20 cellular contexts compared by ENCODE assay signal in genomic region chr13:44224433-44225149, GRCh38.
DNase-seq lines count a peak whose midpoint lies in the region; ATAC-seq, FAIRE-seq and TF ChIP-seq lines count a peak whose summit lies in the region.
"Had no signal": no experiment of that assay in that cellular context is flagged by ENCODE, and none has a peak within 500 bp of the region (broad histone marks: within the 10 kb centered on the region; RNA-seq: fewer than 3 reads in every experiment).

No MANE protein-coding gene starts in this region.

- H3K4me1 ChIP-seq in esophagus (ENCODE audit: control insufficient read depth in 2 of 2, insufficient read depth in 2 of 2, low read length in 1 of 2) (no peaks in the 10 kb centered on the region), keratinocyte (ENCODE audit: control insufficient read depth, extremely low read depth, insufficient read depth, low read length) (no peaks in the 10 kb centered on the region), rectal smooth muscle tissue (ENCODE audit: control insufficient read depth, insufficient read depth, low read length) (peaks cover 32% of the 10 kb centered on the region), upper lobe of right lung (peaks cover 17% of the 10 kb centered on the region)

- H3K9ac ChIP-seq in keratinocyte (ENCODE audit: control insufficient read depth, extremely low read depth, insufficient read depth, low read length) = no peak overlapping the region
- H3K9ac ChIP-seq in rectal smooth muscle tissue (ENCODE audit: low read length) = no peak overlapping the region
- H3K9ac ChIP-seq: BLaER1 treated with 17β-estradiol and CSF1 and Interleukin-3, amounts not matched to agents 10 nM and 100 nM; KMS-11 had no signal

- peak overlapping the region; percentile 49 to 74 for H3K27ac ChIP-seq in esophagus (ENCODE audit: low read depth in 2 of 2, low read length in 1 of 2)
- no peak overlapping the region for H3K27ac ChIP-seq in keratinocyte (ENCODE audit: control insufficient read depth, insufficient read depth, low read length)
- H3K27ac ChIP-seq in rectal smooth muscle tissue (ENCODE audit: low read depth, low read length) = peak overlapping the region; percentile 87
- H3K27ac ChIP-seq in upper lobe of right lung = peak overlapping the region; percentile 75
- H3K27ac ChIP-seq: brain microvascular endothelial cell, foreskin keratinocyte, HL-60, KMS-11, SJSA1 had no signal

- DNase-seq in keratinocyte (ENCODE audit: low read depth, low spot score) = no peak
- no peak for DNase-seq in upper lobe of right lung
- DNase-seq in H4 (ENCODE audit: low spot score) = no peak
- no peak for DNase-seq in stimulated activated CD4-positive, alpha-beta T cell treated with anti-CD3 and anti-CD28 coated beads, Interleukin-2, amount 100 ng/mL, for 24 hours
- no peak for DNase-seq in activated effector memory CD4-positive, alpha-beta T cell treated with Interleukin-2 at 50 U/mL for 16 hours
- DNase-seq in hypothalamus (lab: John Stamatoyannopoulos, UW) = no peak
- DNase-seq: activated CD4-positive, alpha-beta T cell treated with anti-CD3 and anti-CD28 coated beads for 36 hours; activated naive CD4-positive, alpha-beta T cell treated with anti-CD3 and anti-CD28 coated beads, Interleukin-2, amount 10 ng/mL, durations not matched to agents 7 days and 5 days; brain microvascular endothelial cell; effector CD4-positive, alpha-beta T cell; foreskin keratinocyte; NCI-H1417; stimulated activated CD4-positive, alpha-beta T cell treated with anti-CD3 and anti-CD28 coated beads, Interleukin-12 subunit alpha, Interleukin-12 subunit beta, amount 100 ng/mL, for 4 hours; T1000 had no signal

- H3K79me2 ChIP-seq in keratinocyte (ENCODE audit: control insufficient read depth, insufficient read depth, low read length) = no peaks in the 10 kb centered on the region

- H3K4me3 ChIP-seq in esophagus (ENCODE audit: low read depth in 1 of 2, low read length in 2 of 2) (no peak overlapping the region), keratinocyte (ENCODE audit: control insufficient read depth in 2 of 3, extremely low read depth in 1 of 3, insufficient read depth in 2 of 3, low read depth in 1 of 3, low read length in 3 of 3) (no peak overlapping the region), rectal smooth muscle tissue (ENCODE audit: low read length) (no peak overlapping the region), upper lobe of right lung (no peak overlapping the region)
- H3K4me3 ChIP-seq: BLaER1 treated with 17β-estradiol and CSF1 and Interleukin-3, amounts not matched to agents 10 nM and 100 nM; SJSA1 had no signal

- no peaks in the 10 kb centered on the region for H3K36me3 ChIP-seq in esophagus (ENCODE audit: control insufficient read depth in 2 of 2, insufficient read depth in 2 of 2, low read length in 1 of 2)
- H3K36me3 ChIP-seq in keratinocyte (ENCODE audit: control insufficient read depth in 2 of 2, extremely low read depth in 1 of 2, insufficient read depth in 2 of 2, low read length in 2 of 2) = no peaks in the 10 kb centered on the region
- H3K36me3 ChIP-seq in rectal smooth muscle tissue (ENCODE audit: control insufficient read depth, insufficient read depth, low read length) = no peaks in the 10 kb centered on the region
- no peaks in the 10 kb centered on the region for H3K36me3 ChIP-seq in upper lobe of right lung
- H3K36me3 ChIP-seq: BLaER1 treated with 17β-estradiol and CSF1 and Interleukin-3, amounts not matched to agents 10 nM and 100 nM; brain microvascular endothelial cell; SJSA1 had no signal

- no peaks in the 10 kb centered on the region for H4K20me1 ChIP-seq in keratinocyte (ENCODE audit: control insufficient read depth, extremely low read depth, insufficient read depth, low read length)
- H4K20me1 ChIP-seq: BLaER1 treated with 17β-estradiol and CSF1 and Interleukin-3, amounts not matched to agents 10 nM and 100 nM had no signal

- intact Hi-C loops in upper lobe of right lung (cut with DNase I) = no loop called here

- H3K4me2 ChIP-seq in keratinocyte (ENCODE audit: control insufficient read depth, extremely low read depth, insufficient read depth, low read depth, low read length) = no peak overlapping the region
- H3K4me2 ChIP-seq: KMS-11 had no signal

- TF ChIP-seq CTCF in keratinocyte (optimal IDR thresholded peaks at IDR 0.05 in 1 of 3, IDR thresholded peaks at IDR 0.05 in 1 of 3, conservative IDR thresholded peaks at IDR 0.05 in 1 of 3; ENCODE audit: extremely low read depth in 1 of 3, insufficient read depth in 2 of 3, low read length in 3 of 3) (no peak), upper lobe of right lung (IDR thresholded peaks at IDR 0.05) (no peak)

- 67 to 77% methylated on average over 2 of the region's 2 CpGs for WGBS in esophagus, 2 donors

- FAIRE-seq in keratinocyte (lab: Jason Lieb, UNC) = peak; percentile 9

- peak; percentile 49 for ATAC-seq in upper lobe of right lung
- ATAC-seq: activated CD4-positive, alpha-beta T cell treated with anti-CD3 and anti-CD28 coated beads for 36 hours; foreskin keratinocyte had no signal

- H3K27me3 ChIP-seq in esophagus (ENCODE audit: control insufficient read depth in 1 of 2, insufficient read depth in 2 of 2, low read length in 2 of 2) = no peaks in the 10 kb centered on the region
- no peaks in the 10 kb centered on the region for H3K27me3 ChIP-seq in keratinocyte (ENCODE audit: control insufficient read depth, extremely low read depth, insufficient read depth, low read length)
- no peaks in the 10 kb centered on the region for H3K27me3 ChIP-seq in rectal smooth muscle tissue (ENCODE audit: control insufficient read depth, insufficient read depth, low read length)
- no peaks in the 10 kb centered on the region for H3K27me3 ChIP-seq in upper lobe of right lung
- H3K27me3 ChIP-seq: brain microvascular endothelial cell, foreskin keratinocyte, SJSA1 had no signal

- H3K9me3 ChIP-seq in esophagus (ENCODE audit: control insufficient read depth in 2 of 2, insufficient read depth in 1 of 2, low read depth in 1 of 2, low read length in 1 of 2) (no peaks in the 10 kb centered on the region), keratinocyte (ENCODE audit: control insufficient read depth, low read depth, low read length) (no peaks in the 10 kb centered on the region), upper lobe of right lung (no peaks in the 10 kb centered on the region)
- H3K9me3 ChIP-seq: SJSA1 had no signal

- H2AFZ ChIP-seq in keratinocyte (ENCODE audit: control insufficient read depth, low read length) = no peak overlapping the region

- no peaks in the 10 kb centered on the region for H3K9me1 ChIP-seq in keratinocyte (ENCODE audit: control insufficient read depth, extremely low read depth, insufficient read depth, low read length)

- dilution Hi-C loops in keratinocyte (cut with MboI; ENCODE audit: extremely low pct_ligation_motif_present, low sequenced_read_pairs) = no loop called here
